ENCODE assay signal across 8 cellular contexts in genomic region chr12:88111074-88111652, GRCh38. TPM values are rescaled to one million over a fixed set of nuclear protein-coding genes. Genes with fewer than 3 reads are reported as not detected.
DNase-seq lines count a peak whose midpoint lies in the region; ATAC-seq, FAIRE-seq and TF ChIP-seq lines count a peak whose summit lies in the region.

No MANE protein-coding gene starts in this region.

- DNase-seq in NCI-H2081 treated with DMSO at 0.1 percent for 48 hours (lab: John Stamatoyannopoulos, UW) (peak; percentile 64), cardiac fibroblast (ENCODE audit: low read depth in 2 of 2) (peak; percentile 68 to 75), medulla oblongata (ENCODE audit: extremely low spot score) (peak; percentile 20), NCI-H226 (no peak), GM12891 (ENCODE audit: insufficient read length, low spot score) (no peak)

- peak overlapping the region; percentile 57 for H2AFZ ChIP-seq in ACC112 (ENCODE audit: low read length, unreplicated experiment)

- no peaks in the 10 kb centered on the region for H3K27me3 ChIP-seq in ACC112 (ENCODE audit: insufficient read depth, low read length)

- H3K27ac ChIP-seq in ACC112 (ENCODE audit: low read depth, low read length) = no peak overlapping the region

- H3K36me3 ChIP-seq in ACC112 (ENCODE audit: insufficient read depth, low read length) = peaks cover 8% of the 10 kb centered on the region

- H3K4me1 ChIP-seq in ACC112 (ENCODE audit: control insufficient read depth, insufficient read depth, low read length, unreplicated experiment) = peaks cover 10% of the 10 kb centered on the region

- ATAC-seq in GM18502 (IDR thresholded peaks at IDR 0.05; ENCODE audit: poor library complexity, unreplicated experiment) = peak; percentile 59
- ATAC-seq in HG03457 (IDR thresholded peaks at IDR 0.05; ENCODE audit: unreplicated experiment) = no peak

- no peak for TF ChIP-seq POLR2A in GM12891 (IDR thresholded peaks at IDR 0.05; ENCODE audit: low read depth, low read length)

- FAIRE-seq in GM12891 (lab: Jason Lieb, UNC) = no peak

- H3K79me2 ChIP-seq in ACC112 (ENCODE audit: control insufficient read depth, insufficient read depth, low read length, unreplicated experiment) = no peaks in the 10 kb centered on the region

- H3K4me3 ChIP-seq in ACC112 (ENCODE audit: low read depth, low read length) (peak overlapping the region; percentile 55), cardiac fibroblast (replicated peaks in 1 of 2; ENCODE audit: low read depth in 2 of 2, low read length in 2 of 2) (no peak overlapping the region)

- TF ChIP-seq CTCF in cardiac fibroblast (IDR thresholded peaks at IDR 0.05; ENCODE audit: low read depth, low read length) = peak; percentile 37

TF ChIP-seq in GM12891, 5 proteins besides CTCF, POLR2A, EP300 and RAD21:
- TF ChIP-seq POLR2AphosphoS5 (IDR thresholded peaks at IDR 0.05; ENCODE audit: low read depth, low read length) = no peak

RNA-seq across cellular contexts. Expression of gene CEP290, which starts 30.7 kb away (rescaled TPM):
- 5.4 TPM for polyA plus RNA-seq in GM12891 (2012; ENCODE audit: low read depth, missing spikeins)

RNA-seq across cellular contexts. Expression of gene TMTC3, which starts 30.9 kb away (rescaled TPM):
- 0.74 TPM for polyA plus RNA-seq in GM12891 (2012; ENCODE audit: low read depth, missing spikeins)

Comparison
In these comparisons a context has a peak if more than half of its experiments do, and no peak if none do; other contexts are left out.
1. DNase-seq: peak in NCI-H2081 treated with DMSO at 0.1 percent for 48 hours (single experiment), cardiac fibroblast (2 of 2) and medulla oblongata (single experiment); none in NCI-H226 (single experiment) and GM12891 (single experiment).